In genomic region chr14:61589691-61590521, GRCh38 we compare ENCODE assay signal across 1 cellular context.
TF ChIP-seq lines count a peak whose summit lies in the region.

No MANE protein-coding gene starts in this region.

TF ChIP-seq in GM23338, 12 proteins besides CTCF, POLR2A, EP300 and RAD21 (continued from another document):
- TF ChIP-seq, protein P1, sequence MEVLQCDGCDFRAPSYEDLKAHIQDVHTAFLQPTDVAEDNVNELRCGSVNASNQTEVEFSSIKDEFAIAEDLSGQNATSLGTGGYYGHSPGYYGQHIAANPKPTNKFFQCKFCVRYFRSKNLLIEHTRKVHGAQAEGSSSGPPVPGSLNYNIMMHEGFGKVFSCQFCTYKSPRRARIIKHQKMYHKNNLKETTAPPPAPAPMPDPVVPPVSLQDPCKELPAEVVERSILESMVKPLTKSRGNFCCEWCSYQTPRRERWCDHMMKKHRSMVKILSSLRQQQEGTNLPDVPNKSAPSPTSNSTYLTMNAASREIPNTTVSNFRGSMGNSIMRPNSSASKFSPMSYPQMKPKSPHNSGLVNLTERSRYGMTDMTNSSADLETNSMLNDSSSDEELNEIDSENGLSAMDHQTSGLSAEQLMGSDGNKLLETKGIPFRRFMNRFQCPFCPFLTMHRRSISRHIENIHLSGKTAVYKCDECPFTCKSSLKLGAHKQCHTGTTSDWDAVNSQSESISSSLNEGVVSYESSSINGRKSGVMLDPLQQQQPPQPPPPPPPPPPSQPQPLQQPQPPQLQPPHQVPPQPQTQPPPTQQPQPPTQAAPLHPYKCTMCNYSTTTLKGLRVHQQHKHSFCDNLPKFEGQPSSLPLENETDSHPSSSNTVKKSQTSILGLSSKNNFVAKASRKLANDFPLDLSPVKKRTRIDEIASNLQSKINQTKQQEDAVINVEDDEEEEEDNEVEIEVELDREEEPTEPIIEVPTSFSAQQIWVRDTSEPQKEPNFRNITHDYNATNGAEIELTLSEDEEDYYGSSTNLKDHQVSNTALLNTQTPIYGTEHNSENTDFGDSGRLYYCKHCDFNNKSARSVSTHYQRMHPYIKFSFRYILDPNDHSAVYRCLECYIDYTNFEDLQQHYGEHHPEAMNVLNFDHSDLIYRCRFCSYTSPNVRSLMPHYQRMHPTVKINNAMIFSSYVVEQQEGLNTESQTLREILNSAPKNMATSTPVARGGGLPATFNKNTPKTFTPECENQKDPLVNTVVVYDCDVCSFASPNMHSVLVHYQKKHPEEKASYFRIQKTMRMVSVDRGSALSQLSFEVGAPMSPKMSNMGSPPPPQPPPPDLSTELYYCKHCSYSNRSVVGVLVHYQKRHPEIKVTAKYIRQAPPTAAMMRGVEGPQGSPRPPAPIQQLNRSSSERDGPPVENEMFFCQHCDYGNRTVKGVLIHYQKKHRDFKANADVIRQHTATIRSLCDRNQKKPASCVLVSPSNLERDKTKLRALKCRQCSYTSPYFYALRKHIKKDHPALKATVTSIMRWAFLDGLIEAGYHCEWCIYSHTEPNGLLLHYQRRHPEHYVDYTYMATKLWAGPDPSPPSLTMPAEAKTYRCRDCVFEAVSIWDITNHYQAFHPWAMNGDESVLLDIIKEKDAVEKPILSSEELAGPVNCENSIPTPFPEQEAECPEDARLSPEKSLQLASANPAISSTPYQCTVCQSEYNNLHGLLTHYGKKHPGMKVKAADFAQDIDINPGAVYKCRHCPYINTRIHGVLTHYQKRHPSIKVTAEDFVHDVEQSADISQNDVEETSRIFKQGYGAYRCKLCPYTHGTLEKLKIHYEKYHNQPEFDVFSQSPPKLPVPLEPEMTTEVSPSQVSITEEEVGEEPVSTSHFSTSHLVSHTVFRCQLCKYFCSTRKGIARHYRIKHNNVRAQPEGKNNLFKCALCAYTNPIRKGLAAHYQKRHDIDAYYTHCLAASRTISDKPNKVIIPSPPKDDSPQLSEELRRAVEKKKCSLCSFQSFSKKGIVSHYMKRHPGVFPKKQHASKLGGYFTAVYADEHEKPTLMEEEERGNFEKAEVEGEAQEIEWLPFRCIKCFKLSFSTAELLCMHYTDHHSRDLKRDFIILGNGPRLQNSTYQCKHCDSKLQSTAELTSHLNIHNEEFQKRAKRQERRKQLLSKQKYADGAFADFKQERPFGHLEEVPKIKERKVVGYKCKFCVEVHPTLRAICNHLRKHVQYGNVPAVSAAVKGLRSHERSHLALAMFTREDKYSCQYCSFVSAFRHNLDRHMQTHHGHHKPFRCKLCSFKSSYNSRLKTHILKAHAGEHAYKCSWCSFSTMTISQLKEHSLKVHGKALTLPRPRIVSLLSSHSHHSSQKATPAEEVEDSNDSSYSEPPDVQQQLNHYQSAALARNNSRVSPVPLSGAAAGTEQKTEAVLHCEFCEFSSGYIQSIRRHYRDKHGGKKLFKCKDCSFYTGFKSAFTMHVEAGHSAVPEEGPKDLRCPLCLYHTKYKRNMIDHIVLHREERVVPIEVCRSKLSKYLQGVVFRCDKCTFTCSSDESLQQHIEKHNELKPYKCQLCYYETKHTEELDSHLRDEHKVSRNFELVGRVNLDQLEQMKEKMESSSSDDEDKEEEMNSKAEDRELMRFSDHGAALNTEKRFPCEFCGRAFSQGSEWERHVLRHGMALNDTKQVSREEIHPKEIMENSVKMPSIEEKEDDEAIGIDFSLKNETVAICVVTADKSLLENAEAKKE (CRISPR knock-in tag; IDR thresholded peaks at IDR 0.05), result no peak
- no peak for TF ChIP-seq POLR2AphosphoS5 (IDR thresholded peaks at IDR 0.05; ENCODE audit: low read depth)
